In the genomic region with DNA sequence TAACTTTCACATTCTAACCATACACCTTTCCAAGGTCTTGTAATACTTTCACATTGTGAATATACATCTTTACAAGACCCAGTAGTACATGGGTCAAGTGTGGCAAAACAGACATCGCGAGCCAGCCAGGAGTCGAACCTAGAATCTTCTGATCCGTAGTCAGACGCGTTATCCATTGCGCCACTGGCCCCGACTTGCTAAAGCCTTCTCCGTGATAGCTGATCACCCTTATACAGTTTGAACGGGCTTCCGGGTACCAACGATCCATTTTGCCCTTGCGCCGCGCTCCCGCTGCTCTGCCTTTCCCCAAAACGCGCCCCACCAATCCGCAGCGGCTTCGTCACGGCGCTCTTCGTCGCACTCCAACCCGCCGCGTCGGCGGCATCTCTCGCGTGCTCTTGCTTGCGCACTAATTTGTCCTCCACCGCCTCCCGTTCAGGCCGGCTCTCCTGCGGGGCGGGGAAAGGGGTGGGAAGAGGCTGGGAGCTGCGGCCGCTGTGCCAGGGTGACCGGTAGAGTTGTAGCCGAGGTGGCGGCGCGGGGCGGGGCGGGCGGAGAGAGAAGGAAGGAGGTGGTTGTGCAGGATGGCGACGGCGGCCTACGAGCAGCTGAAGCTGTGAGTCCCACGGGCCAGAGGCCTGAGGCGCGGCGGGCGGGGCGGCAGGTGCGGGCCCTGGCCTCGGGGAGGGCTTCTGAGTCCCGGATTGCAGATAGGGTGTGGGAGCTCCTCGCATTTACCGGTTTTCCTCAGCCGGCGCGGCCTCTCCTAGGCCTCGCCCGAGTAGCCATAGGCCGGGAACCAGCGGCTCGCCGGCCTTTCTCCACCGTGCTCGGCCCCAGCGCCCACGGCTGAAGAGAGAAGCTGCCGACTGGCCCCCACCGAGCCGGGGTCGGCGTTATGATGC, we compare ENCODE assay signal across 1 cellular context.
TF ChIP-seq lines count a peak whose summit lies in the region.

SACM1L (plus strand) TSS at position 515 of the 905 bp plus-strand sequence; CDS start at position 585, 70 bp downstream.

TF ChIP-seq in K562, 482 proteins besides CTCF, POLR2A, EP300 and RAD21 (continued from another document and continues in another):
- TF ChIP-seq MNT (conservative IDR thresholded peaks at IDR 0.05) (peak; percentile 84 to 93), U2AF1 (optimal IDR thresholded peaks at IDR 0.05; ENCODE audit: low read depth, low read length) (no peak), E2F8 (IDR thresholded peaks at IDR 0.05; ENCODE audit: low read depth, partially characterized antibody) (peak; percentile 84), TAF1 (IDR thresholded peaks at IDR 0.05; ENCODE audit: control insufficient read depth, extremely low read depth, insufficient read depth, low read length, severe bottlenecking) (peak; percentile 90), U2AF2 (optimal IDR thresholded peaks at IDR 0.05; ENCODE audit: low read depth, low read length) (no peak), ZNF316 (IDR thresholded peaks at IDR 0.05) (no peak), PHF21A (IDR thresholded peaks at IDR 0.05; ENCODE audit: borderline replicate concordance, low read depth) (peak; percentile 12; the same call in 1 of the 2 replicates), BRD4 (IDR thresholded peaks at IDR 0.05) (peak; percentile 95), SIN3B (IDR thresholded peaks at IDR 0.05; ENCODE audit: low read depth) (peak; percentile 26; the same call in 1 of the 2 replicates), RBM39 (optimal IDR thresholded peaks at IDR 0.05; ENCODE audit: low read depth, low read length) (no peak), ZBTB17 (CRISPR knock-in tag; IDR thresholded peaks at IDR 0.05) (peak; percentile 89), GATAD2B (IDR thresholded peaks at IDR 0.05; ENCODE audit: borderline replicate concordance) (peak; percentile 90), SAFB2 (IDR thresholded peaks at IDR 0.05; ENCODE audit: borderline replicate concordance, low read depth, low read length, severe bottlenecking) (no peak), NFYB (IDR thresholded peaks at IDR 0.05; ENCODE audit: extremely low read depth, insufficient read length) (peak; percentile 51), BCLAF1 (IDR thresholded peaks at IDR 0.05; ENCODE audit: borderline replicate concordance in 1 of 2, control insufficient read depth in 1 of 2, low read depth in 2 of 2, low read length in 1 of 2) (no peak), CBX8 (IDR thresholded peaks at IDR 0.05; ENCODE audit: borderline replicate concordance, extremely low read depth, low read depth, low read length, poor library complexity, severe bottlenecking) (no peak), KAT8 (IDR thresholded peaks at IDR 0.05; ENCODE audit: low read depth) (no peak), ZNF175 (CRISPR knock-in tag; IDR thresholded peaks at IDR 0.05; ENCODE audit: low read depth) (no peak), ZNF586 (CRISPR knock-in tag; conservative IDR thresholded peaks at IDR 0.05) (no peak), NBN (IDR thresholded peaks at IDR 0.05; ENCODE audit: low read depth) (peak; percentile 95), TCF7L2 (IDR thresholded peaks at IDR 0.05; ENCODE audit: low read depth, low read length) (no peak), MEF2D (tag; conservative IDR thresholded peaks at IDR 0.05; ENCODE audit: low read depth) (0 out of 2 replicates have a peak, but pooled peaks have one; percentile 35), KDM1A (IDR thresholded peaks at IDR 0.05) (peak in 1 of 2 experiments; percentile 14; a peak in 1 of 4 replicates), TOE1 (IDR thresholded peaks at IDR 0.05; ENCODE audit: borderline replicate concordance) (peak; percentile 96), TOE1 (CRISPR knock-in tag; IDR thresholded peaks at IDR 0.05; ENCODE audit: borderline replicate concordance, low read depth) (peak; percentile 71), TAF7 (tag; IDR thresholded peaks at IDR 0.05) (0 out of 2 replicates have a peak, but pooled peaks have one; percentile 11), TBP (optimal IDR thresholded peaks at IDR 0.05; ENCODE audit: low read depth, low read length) (peak; percentile 100), JUND (IDR thresholded peaks at IDR 0.05; ENCODE audit: borderline replicate concordance, low read depth, low read length) (peak; percentile 68), JUND (tag; IDR thresholded peaks at IDR 0.05; ENCODE audit: borderline replicate concordance, low read depth, low read length) (peak; percentile 53; the same call in 1 of the 3 replicates), NFIC (IDR thresholded peaks at IDR 0.05) (peak; percentile 87), MTA1 (IDR thresholded peaks at IDR 0.05; ENCODE audit: borderline replicate concordance) (peak; percentile 89; the same call in 1 of the 2 replicates), SLC30A9 (CRISPR knock-in tag; IDR thresholded peaks at IDR 0.05) (no peak), ZNF449 (CRISPR knock-in tag; IDR thresholded peaks at IDR 0.05) (no peak), ARID2 (IDR thresholded peaks at IDR 0.05) (no peak), EWSR1 (IDR thresholded peaks at IDR 0.05; ENCODE audit: borderline replicate concordance, low read depth, partially characterized antibody) (no peak), XRCC4 (IDR thresholded peaks at IDR 0.05; ENCODE audit: extremely low read depth, insufficient read depth, insufficient read length) (no peak), FOXP4 (CRISPR knock-in tag; IDR thresholded peaks at IDR 0.05; ENCODE audit: borderline replicate concordance) (no peak), NFIX (CRISPR knock-in tag; IDR thresholded peaks at IDR 0.05; ENCODE audit: low read depth) (no peak)
- TF ChIP-seq, protein P1, sequence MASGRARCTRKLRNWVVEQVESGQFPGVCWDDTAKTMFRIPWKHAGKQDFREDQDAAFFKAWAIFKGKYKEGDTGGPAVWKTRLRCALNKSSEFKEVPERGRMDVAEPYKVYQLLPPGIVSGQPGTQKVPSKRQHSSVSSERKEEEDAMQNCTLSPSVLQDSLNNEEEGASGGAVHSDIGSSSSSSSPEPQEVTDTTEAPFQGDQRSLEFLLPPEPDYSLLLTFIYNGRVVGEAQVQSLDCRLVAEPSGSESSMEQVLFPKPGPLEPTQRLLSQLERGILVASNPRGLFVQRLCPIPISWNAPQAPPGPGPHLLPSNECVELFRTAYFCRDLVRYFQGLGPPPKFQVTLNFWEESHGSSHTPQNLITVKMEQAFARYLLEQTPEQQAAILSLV (tag; IDR thresholded peaks at IDR 0.05), result peak; percentile 56; the same call in 1 of the 2 replicates
- TF ChIP-seq, protein P2, sequence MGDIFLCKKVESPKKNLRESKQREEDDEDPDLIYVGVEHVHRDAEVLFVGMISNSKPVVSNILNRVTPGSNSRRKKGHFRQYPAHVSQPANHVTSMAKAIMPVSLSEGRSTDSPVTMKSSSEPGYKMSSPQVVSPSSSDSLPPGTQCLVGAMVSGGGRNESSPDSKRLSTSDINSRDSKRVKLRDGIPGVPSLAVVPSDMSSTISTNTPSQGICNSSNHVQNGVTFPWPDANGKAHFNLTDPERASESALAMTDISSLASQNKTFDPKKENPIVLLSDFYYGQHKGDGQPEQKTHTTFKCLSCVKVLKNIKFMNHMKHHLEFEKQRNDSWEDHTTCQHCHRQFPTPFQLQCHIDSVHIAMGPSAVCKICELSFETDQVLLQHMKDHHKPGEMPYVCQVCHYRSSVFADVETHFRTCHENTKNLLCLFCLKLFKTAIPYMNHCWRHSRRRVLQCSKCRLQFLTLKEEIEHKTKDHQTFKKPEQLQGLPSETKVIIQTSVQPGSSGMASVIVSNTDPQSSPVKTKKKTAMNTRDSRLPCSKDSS (IDR thresholded peaks at IDR 0.05; ENCODE audit: low read depth, partially characterized antibody), result no peak
- TF ChIP-seq, protein P3, sequence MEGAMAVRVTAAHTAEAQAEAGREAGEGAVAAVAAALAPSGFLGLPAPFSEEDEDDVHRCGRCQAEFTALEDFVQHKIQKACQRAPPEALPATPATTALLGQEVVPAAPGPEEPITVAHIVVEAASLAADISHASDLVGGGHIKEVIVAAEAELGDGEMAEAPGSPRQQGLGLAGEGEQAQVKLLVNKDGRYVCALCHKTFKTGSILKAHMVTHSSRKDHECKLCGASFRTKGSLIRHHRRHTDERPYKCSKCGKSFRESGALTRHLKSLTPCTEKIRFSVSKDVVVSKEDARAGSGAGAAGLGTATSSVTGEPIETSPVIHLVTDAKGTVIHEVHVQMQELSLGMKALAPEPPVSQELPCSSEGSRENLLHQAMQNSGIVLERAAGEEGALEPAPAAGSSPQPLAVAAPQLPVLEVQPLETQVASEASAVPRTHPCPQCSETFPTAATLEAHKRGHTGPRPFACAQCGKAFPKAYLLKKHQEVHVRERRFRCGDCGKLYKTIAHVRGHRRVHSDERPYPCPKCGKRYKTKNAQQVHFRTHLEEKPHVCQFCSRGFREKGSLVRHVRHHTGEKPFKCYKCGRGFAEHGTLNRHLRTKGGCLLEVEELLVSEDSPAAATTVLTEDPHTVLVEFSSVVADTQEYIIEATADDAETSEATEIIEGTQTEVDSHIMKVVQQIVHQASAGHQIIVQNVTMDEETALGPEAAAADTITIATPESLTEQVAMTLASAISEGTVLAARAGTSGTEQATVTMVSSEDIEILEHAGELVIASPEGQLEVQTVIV (CRISPR knock-in tag; IDR thresholded peaks at IDR 0.05; ENCODE audit: borderline replicate concordance), result no peak
